8 cellular contexts compared by ENCODE assay signal in genomic region chr4:173318648-173319211, GRCh38. TPM values are rescaled to one million over a fixed set of nuclear protein-coding genes. Genes with fewer than 3 reads are reported as not detected.
A peak's percentile ranks its signal among the peaks of the same experiment; 100 is the strongest.
DNase-seq lines count a peak whose midpoint lies in the region; ATAC-seq and TF ChIP-seq lines count a peak whose summit lies in the region.

No MANE protein-coding gene starts in this region.

- H3K4me3 ChIP-seq in gastroesophageal sphincter (no peak overlapping the region), skeletal muscle cell (ENCODE audit: low read depth, low read length) (no peak overlapping the region)

- ATAC-seq in HG03432 (IDR thresholded peaks at IDR 0.05; ENCODE audit: unreplicated experiment) (peak; percentile 56), gastroesophageal sphincter (no peak), HG03108 (IDR thresholded peaks at IDR 0.05; ENCODE audit: unreplicated experiment) (no peak)

- TF ChIP-seq CTCF in gastroesophageal sphincter (IDR thresholded peaks at IDR 0.05), result peak; percentile 24 to 52 (median 42)

- no peaks in the 10 kb centered on the region for H3K9me3 ChIP-seq in gastroesophageal sphincter

- H3K4me1 ChIP-seq in gastroesophageal sphincter, result peaks cover 0 to 9% (median 3%) of the 10 kb centered on the region in 3 donors

- no peak overlapping the region for H3K27ac ChIP-seq in gastroesophageal sphincter

- TF ChIP-seq POLR2A in gastroesophageal sphincter (IDR thresholded peaks at IDR 0.05), result no peak

- H3K36me3 ChIP-seq in gastroesophageal sphincter, result peaks cover 0 to 54% of the 10 kb centered on the region in 2 donors

- WGBS in gastroesophageal sphincter (ENCODE audit: low coverage in 1 of 2), 2 donors, result 0 to 11% methylated on average over 3 of the region's 3 CpGs

- DNase-seq in NCI-H2081 (lab: John Stamatoyannopoulos, UW) (peak; percentile 12 to 60), NCI-H2081 treated with DMSO at 0.1 percent for 48 hours (lab: John Stamatoyannopoulos, UW) (no peak), SW480 (ENCODE audit: low spot score) (peak; percentile 40), skeletal muscle cell (ENCODE audit: low read depth) (peak; percentile 21), anterior cingulate cortex (lab: John Stamatoyannopoulos, UW) (no peak)

- no peaks in the 10 kb centered on the region for H3K27me3 ChIP-seq in gastroesophageal sphincter

- no peak for TF ChIP-seq EP300 in gastroesophageal sphincter (IDR thresholded peaks at IDR 0.05)

RNA-seq across cellular contexts. Expression of gene HMGB2, which starts 15.4 kb away (rescaled TPM):
- total RNA-seq in gastroesophageal sphincter, result 10 to 100 TPM; 32.0 to 63.3 (median 47.5) TPM

RNA-seq across cellular contexts. Expression of gene SAP30, which starts 52.0 kb away (rescaled TPM):
- total RNA-seq in gastroesophageal sphincter, result 10 to 100 TPM; 36.5 to 53.4 (median 41.9) TPM

Comparison
In these comparisons a context has a peak if more than half of its experiments do, and no peak if none do; other contexts are left out.
1. DNase-seq: peak in NCI-H2081 (2 of 2), SW480 (single experiment) and skeletal muscle cell (single experiment); none in NCI-H2081 treated with DMSO at 0.1 percent for 48 hours (single experiment) and anterior cingulate cortex (0 of 58).